ENCODE assay signal across 8 cellular contexts in genomic region chr11:65262381-65262680, GRCh38. TPM values are rescaled to one million over a fixed set of nuclear protein-coding genes. Genes with fewer than 3 reads are reported as not detected.
DNase-seq lines count a peak whose midpoint lies in the region; ATAC-seq and TF ChIP-seq lines count a peak whose summit lies in the region.

No MANE protein-coding gene starts in this region.

- ATAC-seq in Right ventricle myocardium superior (ENCODE audit: poor library complexity): peak; percentile 55
- ATAC-seq in left ventricle myocardium superior: no peak
- no peak for ATAC-seq in activated naive CD8-positive, alpha-beta T cell treated with anti-CD3 and anti-CD28 coated beads, Interleukin-2, amount 10 ng/mL, durations not matched to agents 7 days and 5 days (ENCODE audit: low read depth)
- no peak for ATAC-seq in HG02852 (IDR thresholded peaks at IDR 0.05; ENCODE audit: unreplicated experiment)

- intact Hi-C loops in Right ventricle myocardium superior (cut with DNase I): no loop called here
- intact Hi-C loops in left ventricle myocardium superior (cut with micrococcal nuclease): no loop called here
- intact Hi-C loops in stomach (cut with DNase I; ENCODE audit: low total_unique reads): no loop called here

- H3K27me3 Mint-ChIP-seq in activated naive CD8-positive, alpha-beta T cell treated with anti-CD3 and anti-CD28 coated beads, Interleukin-2, amount 10 ng/mL, durations not matched to agents 7 days and 5 days: peaks cover 4% of the 10 kb centered on the region

- no peaks in the 10 kb centered on the region for H3K9me3 ChIP-seq in iPS-20b (ENCODE audit: insufficient read depth, low read depth, low read length)
- no peaks in the 10 kb centered on the region for H3K9me3 ChIP-seq in stomach

- 0 to 1% (median 0%) methylated on average over 13 to 16 of the region's 16 CpGs for WGBS in stomach, 5 donors

- TF ChIP-seq POLR2A in stomach (IDR thresholded peaks at IDR 0.05): no peak

- no peak for TF ChIP-seq EP300 in stomach (IDR thresholded peaks at IDR 0.05)

- H3K27me3 ChIP-seq in iPS-20b (ENCODE audit: insufficient read depth, low read length) (no peaks in the 10 kb centered on the region), stomach (no peaks in the 10 kb centered on the region)

- no peak for DNase-seq in Right ventricle myocardium superior
- DNase-seq in left ventricle myocardium superior: no peak
- no peak for DNase-seq in activated naive CD8-positive, alpha-beta T cell treated with anti-CD3 and anti-CD28 coated beads, Interleukin-2, amount 10 ng/mL, durations not matched to agents 7 days and 5 days
- DNase-seq in stomach: peak; percentile 55
- DNase-seq in HuH-7.5 (ENCODE audit: low spot score): no peak
- DNase-seq in dermis blood vessel endothelial cell: no peak

- no peaks in the 10 kb centered on the region for H3K9me3 Mint-ChIP-seq in activated naive CD8-positive, alpha-beta T cell treated with anti-CD3 and anti-CD28 coated beads, Interleukin-2, amount 10 ng/mL, durations not matched to agents 7 days and 5 days

- peaks cover 15% of the 10 kb centered on the region for H3K36me3 Mint-ChIP-seq in activated naive CD8-positive, alpha-beta T cell treated with anti-CD3 and anti-CD28 coated beads, Interleukin-2, amount 10 ng/mL, durations not matched to agents 7 days and 5 days

- POLR2A ChIA-PET in activated naive CD8-positive, alpha-beta T cell treated with anti-CD3 and anti-CD28 coated beads, Interleukin-2, amount 10 ng/mL, durations not matched to agents 7 days and 5 days (lab: Charles Lee): interaction anchor here (0.6 to 2.2 kb wide), 19 partner anchors 10 to 517 kb away, joined by 3 to 31 read pairs (median 5); partner anchors contain the start of genes CAPN1, CDC42EP2, DPF2 and FAU

- peaks cover 3% of the 10 kb centered on the region; the same call in 1 of the 2 replicates for H3K4me1 ChIP-seq in iPS-20b (ENCODE audit: insufficient read depth, low read length)
- H3K4me1 ChIP-seq in stomach: peaks cover 11 to 28% (median 23%) of the 10 kb centered on the region in 4 donors

- peak overlapping the region; percentile 91 for H3K27ac Mint-ChIP-seq in activated naive CD8-positive, alpha-beta T cell treated with anti-CD3 and anti-CD28 coated beads, Interleukin-2, amount 10 ng/mL, durations not matched to agents 7 days and 5 days

- peak overlapping the region; percentile 94 for H3K4me3 Mint-ChIP-seq in activated naive CD8-positive, alpha-beta T cell treated with anti-CD3 and anti-CD28 coated beads, Interleukin-2, amount 10 ng/mL, durations not matched to agents 7 days and 5 days

- peak overlapping the region; percentile 99 for H3K4me3 ChIP-seq in iPS-20b (ENCODE audit: low read length)
- peak overlapping the region; percentile 71 to 79 (median 76) for H3K4me3 ChIP-seq in stomach

- peak overlapping the region; percentile 41 for H3K27ac ChIP-seq in iPS-20b (ENCODE audit: low read length)
- peak overlapping the region; percentile 81 to 96 (median 93) for H3K27ac ChIP-seq in stomach

- peak overlapping the region; percentile 94 for H3K9ac ChIP-seq in iPS-20b (ENCODE audit: low read depth, low read length)

- peaks cover 49% of the 10 kb centered on the region for H3K4me1 Mint-ChIP-seq in activated naive CD8-positive, alpha-beta T cell treated with anti-CD3 and anti-CD28 coated beads, Interleukin-2, amount 10 ng/mL, durations not matched to agents 7 days and 5 days

- H3K36me3 ChIP-seq in iPS-20b (ENCODE audit: insufficient read depth, low read depth, low read length): peaks cover 25% of the 10 kb centered on the region
- H3K36me3 ChIP-seq in stomach: peaks cover 0 to 7% (median 6%) of the 10 kb centered on the region in 4 donors

- no peak for TF ChIP-seq CTCF in stomach (IDR thresholded peaks at IDR 0.05)

RNA-seq across cellular contexts. Expression of gene POLA2, which starts 0.6 kb away (rescaled TPM):
- total RNA-seq in Right ventricle myocardium superior (4.9 TPM), left ventricle myocardium superior (3.5 TPM), stomach (10 to 100 TPM in 2 of 5 donors, 1 to 10 TPM in 3; 1.7 to 17.0 (median 5.5) TPM), dermis blood vessel endothelial cell (8.2 and 12.1 TPM in 2 replicates)
- 10 to 100 TPM; 57.3 to 62.2 TPM for total RNA-seq in activated naive CD8-positive, alpha-beta T cell treated with anti-CD3 and anti-CD28 coated beads, Interleukin-2, amount 10 ng/mL, durations not matched to agents 7 days and 5 days
- polyA plus RNA-seq in stomach: 10 to 100 TPM in 2 of 3 donors, 1 to 10 TPM in 1; 8.6 to 11.2 (median 10.3) TPM

RNA-seq across cellular contexts. Expression of gene CDC42EP2, which starts 52.3 kb away (rescaled TPM):
- total RNA-seq in Right ventricle myocardium superior: 14.0 TPM
- 13.0 TPM for total RNA-seq in left ventricle myocardium superior
- total RNA-seq in activated naive CD8-positive, alpha-beta T cell treated with anti-CD3 and anti-CD28 coated beads, Interleukin-2, amount 10 ng/mL, durations not matched to agents 7 days and 5 days: 1 to 10 TPM in 1 of 2 experiments, under 1 TPM in 1; 0.51 to 1.7 TPM
- 10 to 100 TPM in 2 of 5 donors, 1 to 10 TPM in 1, under 1 TPM in 1, not detected in 1; 0.89 to 18.3 (median 8.3) TPM for total RNA-seq in stomach
- polyA plus RNA-seq in stomach: 10 to 100 TPM; 13.8 to 22.0 (median 18.4) TPM
- total RNA-seq in dermis blood vessel endothelial cell: 11.4 and 12.3 TPM in 2 replicates
